Comparison of ENCODE assay signal across 8 cellular contexts in genomic region chr7:50793947-50794570, GRCh38. TPM values are rescaled to one million over a fixed set of nuclear protein-coding genes. Genes with fewer than 3 reads are reported as not detected.
A peak's percentile ranks its signal among the peaks of the same experiment; 100 is the strongest.
DNase-seq lines count a peak whose midpoint lies in the region; ATAC-seq and TF ChIP-seq lines count a peak whose summit lies in the region.

No MANE protein-coding gene starts in this region.

- no peak overlapping the region for H3K27ac Mint-ChIP-seq in natural killer cell treated with Interleukin-12 subunit alpha and Interleukin-12 subunit beta and Interleukin-15 and Interleukin-18, amount 100 ng/mL, for 72 hours

- H3K4me2 ChIP-seq in OCI-LY7 (ENCODE audit: low read length), result no peak overlapping the region

- H3K27me3 ChIP-seq in Panc1 (ENCODE audit: control insufficient read depth, insufficient read depth, low read length), result peaks cover 5% of the 10 kb centered on the region; the same call in 1 of the 2 replicates

- no peak for ATAC-seq in Panc1
- ATAC-seq in natural killer cell treated with Interleukin-12 subunit alpha and Interleukin-12 subunit beta and Interleukin-15 and Interleukin-18, amount 100 ng/mL, for 72 hours, result no peak

- no peaks in the 10 kb centered on the region for H4K20me1 ChIP-seq in OCI-LY7 (ENCODE audit: insufficient read depth, low read length)

- DNase-seq in AG04449 (ENCODE audit: low read depth, low spot score) (no peak), Panc1 (ENCODE audit: low read depth, low spot score) (no peak), erythroblast (lab: John Stamatoyannopoulos, UW) (peak; percentile 60 to 62), HT-29 (ENCODE audit: low spot score) (no peak), GF-D8 (lab: John Stamatoyannopoulos, UW) (no peak), NCI-H526 (lab: John Stamatoyannopoulos, UW) (no peak), OCI-LY7 (ENCODE audit: low spot score) (no peak)
- no peak for DNase-seq in natural killer cell treated with Interleukin-12 subunit alpha and Interleukin-12 subunit beta and Interleukin-15 and Interleukin-18, amount 100 ng/mL, for 72 hours (ENCODE audit: low spot score)

- in situ Hi-C loops in Panc1 (cut with HindIII; ENCODE audit: low pct_unique_long_range_greater_than_20kb, low sequenced_read_pairs), result no loop called here

- BruUV-seq in Panc1 (replicated peaks; lab: Mats Ljungman, UMichigan), result no TSS peak
- BruUV-seq in OCI-LY7 (replicated peaks; lab: Mats Ljungman, UMichigan), result no TSS peak

- no peaks in the 10 kb centered on the region for H3K9me2 ChIP-seq in OCI-LY7 (ENCODE audit: insufficient read depth, low read length)

- no peak for TF ChIP-seq POLR2A in erythroblast (IDR thresholded peaks at IDR 0.05; ENCODE audit: low read length)

- H3K36me3 Mint-ChIP-seq in natural killer cell treated with Interleukin-12 subunit alpha and Interleukin-12 subunit beta and Interleukin-15 and Interleukin-18, amount 100 ng/mL, for 72 hours, result no peaks in the 10 kb centered on the region

- intact Hi-C loops in Panc1 (cut with micrococcal nuclease; ENCODE audit: unreplicated experiment) (no loop called here), OCI-LY7 (cut with micrococcal nuclease; ENCODE audit: unreplicated experiment) (no loop called here)

- peak overlapping the region; percentile 66 for H3K4me3 Mint-ChIP-seq in natural killer cell treated with Interleukin-12 subunit alpha and Interleukin-12 subunit beta and Interleukin-15 and Interleukin-18, amount 100 ng/mL, for 72 hours

- H2AFZ ChIP-seq in OCI-LY7 (ENCODE audit: low read length), result no peak overlapping the region

- peaks cover 0 to 8% of the 10 kb centered on the region in 2 donors for H3K4me1 Mint-ChIP-seq in natural killer cell treated with Interleukin-12 subunit alpha and Interleukin-12 subunit beta and Interleukin-15 and Interleukin-18, amount 100 ng/mL, for 72 hours (ENCODE audit: low read depth in 2 of 2)

- CTCF ChIA-PET in AG04449 (lab: Yijun Ruan, JAX), result interaction anchor here (1.0 to 1.2 kb wide), 2 partner anchors 23 to 75 kb away, joined by 3 read pairs; no protein-coding TSS in a partner anchor
- CTCF ChIA-PET in Panc1 (lab: Charles Lee), result no interaction called here
- CTCF ChIA-PET in OCI-LY7 (lab: Charles Lee; ENCODE audit: unreplicated experiment), result no interaction called here

- H3K4me3 ChIP-seq in AG04449 (ENCODE audit: low read depth, low read length), result peak overlapping the region; percentile 53
- H3K4me3 ChIP-seq in Panc1 (ENCODE audit: low read depth in 2 of 2, low read length in 2 of 2), result peak overlapping the region; percentile 48 to 67
- no peak overlapping the region for H3K4me3 ChIP-seq in OCI-LY7 (ENCODE audit: low read depth, low read length, poor library complexity, severe bottlenecking)

- no peaks in the 10 kb centered on the region for H3K9me3 Mint-ChIP-seq in natural killer cell treated with Interleukin-12 subunit alpha and Interleukin-12 subunit beta and Interleukin-15 and Interleukin-18, amount 100 ng/mL, for 72 hours

- TF ChIP-seq CTCF in AG04449 (IDR thresholded peaks at IDR 0.05; ENCODE audit: insufficient read depth, low read length, missing control alignments) (no peak), Panc1 (IDR thresholded peaks at IDR 0.05) (no peak), OCI-LY7 (conservative IDR thresholded peaks at IDR 0.05; ENCODE audit: low read length) (no peak)

- H3K4me1 ChIP-seq in Panc1 (ENCODE audit: control insufficient read depth, insufficient read depth, low read length), result peaks cover 6% of the 10 kb centered on the region
- H3K4me1 ChIP-seq in OCI-LY7 (ENCODE audit: insufficient read depth, low read length, poor library complexity, severe bottlenecking), result no peaks in the 10 kb centered on the region

- H3K36me3 ChIP-seq in Panc1 (ENCODE audit: control insufficient read depth, insufficient read depth, low read length) (no peaks in the 10 kb centered on the region), OCI-LY7 (ENCODE audit: insufficient read depth, low read length) (no peaks in the 10 kb centered on the region)

- H3K9me3 ChIP-seq in Panc1 (ENCODE audit: control insufficient read depth, insufficient read depth, low read depth, low read length), result no peaks in the 10 kb centered on the region
- no peaks in the 10 kb centered on the region for H3K9me3 ChIP-seq in OCI-LY7 (ENCODE audit: low read length)

- peaks cover 52 to 66% of the 10 kb centered on the region in 2 donors for H3K27me3 Mint-ChIP-seq in natural killer cell treated with Interleukin-12 subunit alpha and Interleukin-12 subunit beta and Interleukin-15 and Interleukin-18, amount 100 ng/mL, for 72 hours

- POLR2A ChIA-PET in AG04449 (lab: Yijun Ruan, JAX) (interaction anchor here (0.7 kb wide), 1 partner anchor 42 kb away, joined by 3 read pairs; no protein-coding TSS in a partner anchor), Panc1 (lab: Charles Lee) (interaction anchor here (1.0 kb wide), 1 partner anchor 9 kb away, joined by 3 read pairs; no protein-coding TSS in a partner anchor), OCI-LY7 (lab: Charles Lee) (interaction anchor here (0.6 kb wide), 1 partner anchor 319 kb away, joined by 3 read pairs; no protein-coding TSS in a partner anchor)

- H3K27ac ChIP-seq in Panc1 (ENCODE audit: low read length) (peak overlapping the region; percentile 61), OCI-LY7 (ENCODE audit: low read depth, low read length, poor library complexity, severe bottlenecking) (no peak overlapping the region)

- no peaks in the 10 kb centered on the region for H3K79me2 ChIP-seq in OCI-LY7 (ENCODE audit: insufficient read depth, low read depth, low read length)

RNA-seq across cellular contexts. Expression of gene GRB10, which starts 11.4 kb away (rescaled TPM):
- total RNA-seq in Panc1 (2021; ENCODE audit: unreplicated experiment), result 38.3 TPM
- polyA plus RNA-seq in Panc1 (2012; ENCODE audit: insufficient read length), result 27.7 TPM
- total RNA-seq in natural killer cell treated with Interleukin-12 subunit alpha and Interleukin-12 subunit beta and Interleukin-15 and Interleukin-18, amount 100 ng/mL, for 72 hours, result 1 to 10 TPM in 1 of 2 donors, under 1 TPM in 1; 0.48 to 2.5 TPM
- total RNA-seq in HT-29 (2014; rRNA removed; shearing (Covaris generic)), result 6.6 and 9.0 TPM in 2 replicates
- total RNA-seq in OCI-LY7 (2014; rRNA removed; shearing (Covaris generic)), result not detected in 2 replicates
- total RNA-seq in OCI-LY7 (2022), result not detected in 2 replicates

Comparison
In these comparisons a context has a peak if more than half of its experiments do, and no peak if none do; other contexts are left out.
1. DNase-seq: peak in erythroblast (2 of 2); none in AG04449 (single experiment), Panc1 (single experiment), natural killer cell treated with Interleukin-12 subunit alpha and Interleukin-12 subunit beta and Interleukin-15 and Interleukin-18, amount 100 ng/mL, for 72 hours (single experiment), HT-29 (single experiment), GF-D8 (single experiment), NCI-H526 (0 of 2) and OCI-LY7 (single experiment).